In the genomic region with DNA sequence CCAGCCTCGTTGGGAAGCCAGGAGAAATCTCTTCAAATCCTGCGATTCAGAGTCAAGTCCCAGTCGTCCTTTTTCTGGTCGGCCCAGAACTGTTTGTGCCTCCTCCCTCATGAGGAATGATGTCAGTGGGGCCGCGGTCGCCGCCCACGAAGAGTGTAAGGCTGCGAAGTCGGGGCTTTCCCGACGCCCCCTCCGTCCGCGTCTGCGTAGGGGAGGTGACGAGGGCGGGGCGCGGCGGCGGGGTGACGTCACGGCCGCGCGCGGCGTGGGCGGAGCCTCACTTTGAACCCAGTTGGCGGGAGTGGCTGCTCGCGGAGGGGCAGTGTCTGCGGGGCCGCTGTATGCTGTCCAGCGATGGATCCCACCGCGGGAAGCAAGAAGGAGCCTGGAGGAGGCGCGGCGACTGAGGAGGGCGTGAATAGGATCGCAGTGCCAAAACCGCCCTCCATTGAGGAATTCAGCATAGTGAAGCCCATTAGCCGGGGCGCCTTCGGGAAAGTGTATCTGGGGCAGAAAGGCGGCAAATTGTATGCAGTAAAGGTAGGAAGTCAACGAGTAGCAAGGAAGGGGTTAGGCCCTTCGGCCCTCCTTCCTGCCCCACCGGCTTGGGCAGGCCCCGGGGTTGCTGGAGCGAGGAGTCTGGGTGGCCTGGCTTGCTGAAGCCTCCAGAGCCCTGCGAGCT, we compare ENCODE assay signal across 1 cellular context.
A peak's percentile ranks its signal among the peaks of the same experiment; 100 is the strongest.
TF ChIP-seq lines count a peak whose summit lies in the region.

TSS of gene MASTL (plus strand) at position 280 of the 682 bp plus-strand sequence. CDS start at position 355, 75 bp downstream.

TF ChIP-seq in HepG2, 621 proteins besides CTCF, POLR2A, EP300 and RAD21 (continued from another document and continues in another):
- TF ChIP-seq, protein P1, sequence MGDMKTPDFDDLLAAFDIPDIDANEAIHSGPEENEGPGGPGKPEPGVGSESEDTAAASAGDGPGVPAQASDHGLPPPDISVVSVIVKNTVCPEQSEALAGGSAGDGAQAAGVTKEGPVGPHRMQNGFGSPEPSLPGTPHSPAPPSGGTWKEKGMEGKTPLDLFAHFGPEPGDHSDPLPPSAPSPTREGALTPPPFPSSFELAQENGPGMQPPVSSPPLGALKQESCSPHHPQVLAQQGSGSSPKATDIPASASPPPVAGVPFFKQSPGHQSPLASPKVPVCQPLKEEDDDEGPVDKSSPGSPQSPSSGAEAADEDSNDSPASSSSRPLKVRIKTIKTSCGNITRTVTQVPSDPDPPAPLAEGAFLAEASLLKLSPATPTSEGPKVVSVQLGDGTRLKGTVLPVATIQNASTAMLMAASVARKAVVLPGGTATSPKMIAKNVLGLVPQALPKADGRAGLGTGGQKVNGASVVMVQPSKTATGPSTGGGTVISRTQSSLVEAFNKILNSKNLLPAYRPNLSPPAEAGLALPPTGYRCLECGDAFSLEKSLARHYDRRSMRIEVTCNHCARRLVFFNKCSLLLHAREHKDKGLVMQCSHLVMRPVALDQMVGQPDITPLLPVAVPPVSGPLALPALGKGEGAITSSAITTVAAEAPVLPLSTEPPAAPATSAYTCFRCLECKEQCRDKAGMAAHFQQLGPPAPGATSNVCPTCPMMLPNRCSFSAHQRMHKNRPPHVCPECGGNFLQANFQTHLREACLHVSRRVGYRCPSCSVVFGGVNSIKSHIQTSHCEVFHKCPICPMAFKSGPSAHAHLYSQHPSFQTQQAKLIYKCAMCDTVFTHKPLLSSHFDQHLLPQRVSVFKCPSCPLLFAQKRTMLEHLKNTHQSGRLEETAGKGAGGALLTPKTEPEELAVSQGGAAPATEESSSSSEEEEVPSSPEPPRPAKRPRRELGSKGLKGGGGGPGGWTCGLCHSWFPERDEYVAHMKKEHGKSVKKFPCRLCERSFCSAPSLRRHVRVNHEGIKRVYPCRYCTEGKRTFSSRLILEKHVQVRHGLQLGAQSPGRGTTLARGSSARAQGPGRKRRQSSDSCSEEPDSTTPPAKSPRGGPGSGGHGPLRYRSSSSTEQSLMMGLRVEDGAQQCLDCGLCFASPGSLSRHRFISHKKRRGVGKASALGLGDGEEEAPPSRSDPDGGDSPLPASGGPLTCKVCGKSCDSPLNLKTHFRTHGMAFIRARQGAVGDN (CRISPR knock-in tag; IDR thresholded peaks at IDR 0.05) = peak; percentile 75
- TF ChIP-seq, protein P2, sequence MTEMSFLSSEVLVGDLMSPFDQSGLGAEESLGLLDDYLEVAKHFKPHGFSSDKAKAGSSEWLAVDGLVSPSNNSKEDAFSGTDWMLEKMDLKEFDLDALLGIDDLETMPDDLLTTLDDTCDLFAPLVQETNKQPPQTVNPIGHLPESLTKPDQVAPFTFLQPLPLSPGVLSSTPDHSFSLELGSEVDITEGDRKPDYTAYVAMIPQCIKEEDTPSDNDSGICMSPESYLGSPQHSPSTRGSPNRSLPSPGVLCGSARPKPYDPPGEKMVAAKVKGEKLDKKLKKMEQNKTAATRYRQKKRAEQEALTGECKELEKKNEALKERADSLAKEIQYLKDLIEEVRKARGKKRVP (CRISPR knock-in tag; IDR thresholded peaks at IDR 0.05) = peak in 1 of 2 experiments; percentile 47; a peak in 1 of 4 replicates
- 0 out of 2 replicates have a peak, but pooled peaks have one; percentile 3 for TF ChIP-seq ZNF572 (CRISPR knock-in tag; IDR thresholded peaks at IDR 0.05)
- TF ChIP-seq NFE2 (CRISPR knock-in tag; IDR thresholded peaks at IDR 0.05) = no peak
- TF ChIP-seq ZMAT3 (CRISPR knock-in tag; conservative IDR thresholded peaks at IDR 0.05) = no peak
- no peak for TF ChIP-seq ZNF496 (CRISPR knock-in tag; IDR thresholded peaks at IDR 0.05; ENCODE audit: insufficient replicate concordance)
- peak; percentile 23; the same call in 1 of the 2 replicates for TF ChIP-seq MED13 (CRISPR knock-in tag; IDR thresholded peaks at IDR 0.05)
- peak; percentile 17; the same call in 1 of the 2 replicates for TF ChIP-seq ZNF121 (CRISPR knock-in tag; IDR thresholded peaks at IDR 0.05)
- TF ChIP-seq, protein P3, sequence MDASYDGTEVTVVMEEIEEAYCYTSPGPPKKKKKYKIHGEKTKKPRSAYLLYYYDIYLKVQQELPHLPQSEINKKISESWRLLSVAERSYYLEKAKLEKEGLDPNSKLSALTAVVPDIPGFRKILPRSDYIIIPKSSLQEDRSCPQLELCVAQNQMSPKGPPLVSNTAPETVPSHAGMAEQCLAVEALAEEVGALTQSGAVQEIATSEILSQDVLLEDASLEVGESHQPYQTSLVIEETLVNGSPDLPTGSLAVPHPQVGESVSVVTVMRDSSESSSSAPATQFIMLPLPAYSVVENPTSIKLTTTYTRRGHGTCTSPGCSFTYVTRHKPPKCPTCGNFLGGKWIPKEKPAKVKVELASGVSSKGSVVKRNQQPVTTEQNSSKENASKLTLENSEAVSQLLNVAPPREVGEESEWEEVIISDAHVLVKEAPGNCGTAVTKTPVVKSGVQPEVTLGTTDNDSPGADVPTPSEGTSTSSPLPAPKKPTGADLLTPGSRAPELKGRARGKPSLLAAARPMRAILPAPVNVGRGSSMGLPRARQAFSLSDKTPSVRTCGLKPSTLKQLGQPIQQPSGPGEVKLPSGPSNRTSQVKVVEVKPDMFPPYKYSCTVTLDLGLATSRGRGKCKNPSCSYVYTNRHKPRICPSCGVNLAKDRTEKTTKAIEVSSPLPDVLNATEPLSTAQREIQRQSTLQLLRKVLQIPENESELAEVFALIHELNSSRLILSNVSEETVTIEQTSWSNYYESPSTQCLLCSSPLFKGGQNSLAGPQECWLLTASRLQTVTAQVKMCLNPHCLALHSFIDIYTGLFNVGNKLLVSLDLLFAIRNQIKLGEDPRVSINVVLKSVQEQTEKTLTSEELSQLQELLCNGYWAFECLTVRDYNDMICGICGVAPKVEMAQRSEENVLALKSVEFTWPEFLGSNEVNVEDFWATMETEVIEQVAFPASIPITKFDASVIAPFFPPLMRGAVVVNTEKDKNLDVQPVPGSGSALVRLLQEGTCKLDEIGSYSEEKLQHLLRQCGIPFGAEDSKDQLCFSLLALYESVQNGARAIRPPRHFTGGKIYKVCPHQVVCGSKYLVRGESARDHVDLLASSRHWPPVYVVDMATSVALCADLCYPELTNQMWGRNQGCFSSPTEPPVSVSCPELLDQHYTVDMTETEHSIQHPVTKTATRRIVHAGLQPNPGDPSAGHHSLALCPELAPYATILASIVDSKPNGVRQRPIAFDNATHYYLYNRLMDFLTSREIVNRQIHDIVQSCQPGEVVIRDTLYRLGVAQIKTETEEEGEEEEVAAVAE (CRISPR knock-in tag; IDR thresholded peaks at IDR 0.05; ENCODE audit: borderline replicate concordance) = peak; percentile 75; the same call in 1 of the 2 replicates
- no peak for TF ChIP-seq AKNA (CRISPR knock-in tag; IDR thresholded peaks at IDR 0.05; ENCODE audit: borderline replicate concordance)
- TF ChIP-seq ZNF672 (CRISPR knock-in tag; IDR thresholded peaks at IDR 0.05) = no peak
- TF ChIP-seq ZNF414 (CRISPR knock-in tag; IDR thresholded peaks at IDR 0.05) = peak; percentile 31; the same call in 1 of the 2 replicates
- peak; percentile 42; the same call in 1 of the 2 replicates for TF ChIP-seq CEBPG (CRISPR knock-in tag; IDR thresholded peaks at IDR 0.05)
- TF ChIP-seq TAF1 (CRISPR knock-in tag; IDR thresholded peaks at IDR 0.05) = peak; percentile 85
- TF ChIP-seq CEBPB (IDR thresholded peaks at IDR 0.05; ENCODE audit: borderline replicate concordance, low read depth, low read length) = no peak
- TF ChIP-seq SP2 (CRISPR knock-in tag; IDR thresholded peaks at IDR 0.05) = peak; percentile 28; the same call in 1 of the 2 replicates
- no peak for TF ChIP-seq MTF2 (CRISPR knock-in tag; IDR thresholded peaks at IDR 0.05; ENCODE audit: borderline replicate concordance)
- TF ChIP-seq NCOA1 (CRISPR knock-in tag; IDR thresholded peaks at IDR 0.05) = peak; percentile 37; the same call in 1 of the 2 replicates
- no peak; the same call in 1 of the 2 replicates for TF ChIP-seq FOXC1 (CRISPR knock-in tag; IDR thresholded peaks at IDR 0.05; ENCODE audit: borderline replicate concordance)
- TF ChIP-seq, protein P4, sequence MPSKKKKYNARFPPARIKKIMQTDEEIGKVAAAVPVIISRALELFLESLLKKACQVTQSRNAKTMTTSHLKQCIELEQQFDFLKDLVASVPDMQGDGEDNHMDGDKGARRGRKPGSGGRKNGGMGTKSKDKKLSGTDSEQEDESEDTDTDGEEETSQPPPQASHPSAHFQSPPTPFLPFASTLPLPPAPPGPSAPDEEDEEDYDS (CRISPR knock-in tag; IDR thresholded peaks at IDR 0.05) = peak; percentile 87
- TF ChIP-seq ZKSCAN8 (CRISPR knock-in tag; IDR thresholded peaks at IDR 0.05; ENCODE audit: borderline replicate concordance) = 0 out of 2 replicates have a peak, but pooled peaks have one; percentile 27
- TF ChIP-seq, protein P5, sequence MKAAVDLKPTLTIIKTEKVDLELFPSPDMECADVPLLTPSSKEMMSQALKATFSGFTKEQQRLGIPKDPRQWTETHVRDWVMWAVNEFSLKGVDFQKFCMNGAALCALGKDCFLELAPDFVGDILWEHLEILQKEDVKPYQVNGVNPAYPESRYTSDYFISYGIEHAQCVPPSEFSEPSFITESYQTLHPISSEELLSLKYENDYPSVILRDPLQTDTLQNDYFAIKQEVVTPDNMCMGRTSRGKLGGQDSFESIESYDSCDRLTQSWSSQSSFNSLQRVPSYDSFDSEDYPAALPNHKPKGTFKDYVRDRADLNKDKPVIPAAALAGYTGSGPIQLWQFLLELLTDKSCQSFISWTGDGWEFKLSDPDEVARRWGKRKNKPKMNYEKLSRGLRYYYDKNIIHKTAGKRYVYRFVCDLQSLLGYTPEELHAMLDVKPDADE (CRISPR knock-in tag; IDR thresholded peaks at IDR 0.05) = peak; percentile 39; the same call in 1 of the 2 replicates
- TF ChIP-seq ZNF574 (CRISPR knock-in tag; IDR thresholded peaks at IDR 0.05) = peak; percentile 66
- TF ChIP-seq HOXA9 (CRISPR knock-in tag; IDR thresholded peaks at IDR 0.05; ENCODE audit: borderline replicate concordance) = no peak
- peak; percentile 85; the same call in 1 of the 2 replicates for TF ChIP-seq E2F2 (CRISPR knock-in tag; IDR thresholded peaks at IDR 0.05; ENCODE audit: borderline replicate concordance)
